Comparison of ENCODE assay signal across 15 cellular contexts in the genomic region with DNA sequence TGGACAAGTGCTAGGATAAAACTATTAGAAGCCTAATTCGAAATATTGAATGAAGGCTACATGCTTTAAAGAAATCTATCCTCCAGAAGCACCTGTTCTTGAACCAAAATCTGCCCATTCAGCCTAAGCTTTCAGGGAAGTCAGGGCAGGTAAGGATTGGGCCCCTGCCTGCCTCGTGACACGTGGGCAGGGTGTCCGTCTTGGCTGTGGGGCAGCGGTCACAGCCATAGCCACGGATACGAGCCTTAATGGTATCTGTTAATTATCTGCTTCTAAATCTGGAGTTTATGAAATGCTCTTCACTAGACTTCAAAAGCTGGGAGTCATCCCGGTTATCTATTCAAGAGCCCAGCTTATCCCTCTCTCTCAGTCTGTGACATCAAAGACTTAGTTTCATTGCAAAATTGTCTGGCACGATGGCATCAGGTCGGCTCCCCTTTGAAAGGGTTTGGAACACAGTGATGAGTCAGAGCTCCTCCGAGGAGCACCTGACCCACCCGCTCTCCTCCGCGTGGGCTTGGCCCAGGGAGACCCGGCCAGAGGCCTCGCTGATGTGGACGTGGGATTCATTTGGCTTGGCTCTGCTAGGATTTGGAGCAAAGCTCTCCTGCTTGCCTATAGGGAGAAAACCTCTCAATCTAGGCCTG.
DNase-seq lines count a peak whose midpoint lies in the region; ATAC-seq, FAIRE-seq and TF ChIP-seq lines count a peak whose summit lies in the region.
"Had no signal": no experiment of that assay in that cellular context is flagged by ENCODE, and none has a peak within 500 bp of the region (broad histone marks: within the 10 kb centered on the region; RNA-seq: fewer than 3 reads in every experiment).

No MANE protein-coding gene starts in this region.

- peak overlapping the region; percentile 10; the same call in 1 of the 2 replicates for H3K18ac ChIP-seq in IMR-90 (ENCODE audit: low read depth, low read length)

- H3K9me3 ChIP-seq in A549 (peaks cover 22% of the 10 kb centered on the region), IMR-90 (ENCODE audit: control insufficient read depth, insufficient read depth, low read length) (0 out of 2 replicates have a peak, but pooled peaks cover 2% of the 10 kb centered on the region)

- dilution Hi-C loops in IMR-90 (cut with HindIII; ENCODE audit: low sequenced_read_pairs, unreplicated experiment) = no loop called here

- peak overlapping the region; percentile 29; the same call in 1 of the 2 replicates for H3K23ac ChIP-seq in IMR-90 (ENCODE audit: low read depth, low read length)

- H3K9me1 ChIP-seq in IMR-90 (ENCODE audit: insufficient read depth, low read length) = peaks cover 7% of the 10 kb centered on the region

- TF ChIP-seq POLR2A in A549 (IDR thresholded peaks at IDR 0.05; ENCODE audit: low read length) = no peak
- TF ChIP-seq POLR2A in IMR-90 (IDR thresholded peaks at IDR 0.05; ENCODE audit: low read depth, low read length) = no peak

- peak; percentile 19 to 51 for DNase-seq in A549 (ENCODE audit: low read depth in 1 of 2, low spot score in 1 of 2)
- no peak for DNase-seq in IMR-90
- peak; percentile 72 for DNase-seq in chondrocyte (ENCODE audit: low spot score)
- no peak for DNase-seq in nephron progenitor cell
- DNase-seq in DMS153 treated with DMSO at 0.1 percent for 48 hours (lab: John Stamatoyannopoulos, UW; ENCODE audit: unreplicated experiment) = no peak
- DNase-seq in NCI-H2171 treated with DMSO at 0.1 percent for 48 hours (lab: John Stamatoyannopoulos, UW) = no peak
- no peak for DNase-seq in NCI-H1930 (lab: John Stamatoyannopoulos, UW)
- no peak for DNase-seq in activated T-helper 1 cell treated with anti-CD3 and anti-CD28 coated beads, Interleukin-12 subunit alpha, Interleukin-12 subunit beta, Interleukin-2, Interleukin-4 antibody, amounts not matched to agents 30 ng/mL and 10 ng/mL and 1 ng/mL, durations not matched to agents 14 hours and 24 hours and 36 hours (ENCODE audit: low spot score)
- DNase-seq: ACHN; Calu3; CD4-positive, CD25-positive, alpha-beta regulatory T cell; NCI-H1048; NCI-H446 had no signal

- H2BK20ac ChIP-seq in IMR-90 (ENCODE audit: low read depth, low read length) = peak overlapping the region; percentile 35; the same call in 1 of the 2 replicates

- H3K4me1 Mint-ChIP-seq in chondrocyte (ENCODE audit: low read depth) (peaks cover 11% of the 10 kb centered on the region), nephron progenitor cell (peaks cover 46% of the 10 kb centered on the region)
- H3K4me1 Mint-ChIP-seq in activated T-helper 1 cell treated with anti-CD3 and anti-CD28 coated beads, Interleukin-12 subunit alpha, Interleukin-12 subunit beta, Interleukin-2, Interleukin-4 antibody, amounts not matched to agents 30 ng/mL and 10 ng/mL and 1 ng/mL, durations not matched to agents 14 hours and 24 hours and 36 hours (ENCODE audit: low read depth) = no peaks in the 10 kb centered on the region
- H3K4me1 Mint-ChIP-seq: CD4-positive, CD25-positive, alpha-beta regulatory T cell had no signal

- peak overlapping the region; percentile 1; the same call in 1 of the 2 replicates for H4K5ac ChIP-seq in IMR-90 (ENCODE audit: low read depth, low read length)

- intact Hi-C loops in IMR-90 (cut with micrococcal nuclease) = loop anchor here (5.0 kb wide), 1 partner anchor 231 kb away; the partner anchor contains the start of gene PITX1
- intact Hi-C loops in activated T-helper 1 cell treated with anti-CD3 and anti-CD28 coated beads, Interleukin-12 subunit alpha, Interleukin-12 subunit beta, Interleukin-2, Interleukin-4 antibody, amounts not matched to agents 30 ng/mL and 10 ng/mL and 1 ng/mL, durations not matched to agents 14 hours and 24 hours and 36 hours (cut with micrococcal nuclease) = no loop called here

- TF ChIP-seq CTCF in A549 (IDR thresholded peaks at IDR 0.05) = no peak
- no peak for TF ChIP-seq CTCF in IMR-90 (conservative IDR thresholded peaks at IDR 0.05; ENCODE audit: low read depth, low read length)
- TF ChIP-seq CTCF in chondrocyte (IDR thresholded peaks at IDR 0.05) = no peak
- TF ChIP-seq CTCF in nephron progenitor cell (IDR thresholded peaks at IDR 0.05) = no peak

- no peaks in the 10 kb centered on the region for H3K36me3 ChIP-seq in IMR-90 (ENCODE audit: control insufficient read depth, insufficient read depth, low read length)

- ATAC-seq in A549 (peak; percentile 28 to 87; a peak in 4 of 6 replicates), IMR-90 (ENCODE audit: low read depth) (no peak)
- ATAC-seq: Right ventricle myocardium inferior had no signal

- no peaks in the 10 kb centered on the region for H3K27me3 ChIP-seq in IMR-90 (ENCODE audit: control insufficient read depth, insufficient read depth, low read length)

- H3K9me3 Mint-ChIP-seq in chondrocyte (ENCODE audit: low read depth) = peaks cover 15% of the 10 kb centered on the region
- H3K9me3 Mint-ChIP-seq in nephron progenitor cell = peaks cover 28% of the 10 kb centered on the region
- peaks cover 3% of the 10 kb centered on the region for H3K9me3 Mint-ChIP-seq in activated T-helper 1 cell treated with anti-CD3 and anti-CD28 coated beads, Interleukin-12 subunit alpha, Interleukin-12 subunit beta, Interleukin-2, Interleukin-4 antibody, amounts not matched to agents 30 ng/mL and 10 ng/mL and 1 ng/mL, durations not matched to agents 14 hours and 24 hours and 36 hours

- H3K79me1 ChIP-seq in IMR-90 (ENCODE audit: low read depth in 1 of 2, low read length in 2 of 2) = peaks cover 0 to 18% of the 10 kb centered on the region in 2 experiments; a peak in 2 of 4 replicates

- peak overlapping the region; percentile 77; the same call in 1 of the 3 replicates for H2BK15ac ChIP-seq in IMR-90 (ENCODE audit: low read depth, low read length)

- no peak overlapping the region for H3K9ac ChIP-seq in IMR-90 (ENCODE audit: low read depth, low read length)

- H4K91ac ChIP-seq in IMR-90 (ENCODE audit: insufficient read depth, low read depth, low read length) = peak overlapping the region; percentile 53

- WGBS in A549 (ENCODE audit: missing lambda C conversion rate) = 68% methylated on average over 17 of the region's 17 CpGs
- WGBS in IMR-90 (ENCODE audit: extremely low coverage in 2 of 2, insufficient read length in 1 of 2), 2 experiments = 100% methylated on average over 1 of the region's 17 CpGs; no CpG with 5 or more reads in 1 of the 2 experiments

- H2AK5ac ChIP-seq in IMR-90 (ENCODE audit: low read depth, low read length) = peak overlapping the region; percentile 96

- BruUV-seq in IMR-90 (replicated peaks; lab: Mats Ljungman, UMichigan) = no TSS peak

- no peak; a peak in 1 of 5 replicates for TF ChIP-seq RAD21 in A549 (conservative IDR thresholded peaks at IDR 0.05 in 1 of 2, IDR thresholded peaks at IDR 0.05 in 1 of 2)
- no peak for TF ChIP-seq RAD21 in IMR-90 (IDR thresholded peaks at IDR 0.05; ENCODE audit: low read length)

- peak overlapping the region; percentile 17 for H2BK5ac ChIP-seq in IMR-90 (ENCODE audit: low read depth, low read length, poor library complexity, severe bottlenecking)

- H2BK120ac ChIP-seq in IMR-90 (ENCODE audit: low read depth, low read length) = peak overlapping the region; percentile 78

- peak overlapping the region; percentile 79 for H3K14ac ChIP-seq in IMR-90 (replicated peaks; ENCODE audit: low read depth, low read length)

- POLR2A ChIA-PET in A549 (lab: Yijun Ruan, JAX) = no interaction called here
- POLR2A ChIA-PET in IMR-90 (lab: Charles Lee; ENCODE audit: unreplicated experiment) = no interaction called here

- H3K4me2 ChIP-seq in A549 (peak overlapping the region; percentile 52), IMR-90 (ENCODE audit: low read depth, low read length) (no peak overlapping the region)

- TF ChIP-seq EP300 in A549 (IDR thresholded peaks at IDR 0.05) = peak; percentile 46 to 74; a peak in 2 of 5 replicates

- peak overlapping the region; percentile 47 to 92; a peak in 3 of 4 replicates for H4K8ac ChIP-seq in IMR-90 (ENCODE audit: low read depth in 2 of 2, low read length in 2 of 2)

- H3K27me3 Mint-ChIP-seq in chondrocyte (ENCODE audit: low read depth) (no peaks in the 10 kb centered on the region), nephron progenitor cell (ENCODE audit: low read depth, poor library complexity) (peaks cover 10% of the 10 kb centered on the region)
- peaks cover 18% of the 10 kb centered on the region for H3K27me3 Mint-ChIP-seq in activated T-helper 1 cell treated with anti-CD3 and anti-CD28 coated beads, Interleukin-12 subunit alpha, Interleukin-12 subunit beta, Interleukin-2, Interleukin-4 antibody, amounts not matched to agents 30 ng/mL and 10 ng/mL and 1 ng/mL, durations not matched to agents 14 hours and 24 hours and 36 hours (ENCODE audit: insufficient read depth)

- H3K4ac ChIP-seq in IMR-90 (ENCODE audit: low read depth, low read length) = peak overlapping the region; percentile 85

- H3K4me3 ChIP-seq in A549 (no peak overlapping the region), IMR-90 (ENCODE audit: insufficient read depth, low read depth, low read length) (no peak overlapping the region)

- H3K4me3 Mint-ChIP-seq in chondrocyte (ENCODE audit: unreplicated experiment) (no peak overlapping the region), nephron progenitor cell (no peak overlapping the region)
- H3K4me3 Mint-ChIP-seq in activated T-helper 1 cell treated with anti-CD3 and anti-CD28 coated beads, Interleukin-12 subunit alpha, Interleukin-12 subunit beta, Interleukin-2, Interleukin-4 antibody, amounts not matched to agents 30 ng/mL and 10 ng/mL and 1 ng/mL, durations not matched to agents 14 hours and 24 hours and 36 hours = no peak overlapping the region
- H3K4me3 Mint-ChIP-seq: CD4-positive, CD25-positive, alpha-beta regulatory T cell had no signal

- in situ Hi-C loops in IMR-90 (cut with MboI; ENCODE audit: low sequenced_read_pairs) = no loop called here

- no peak for FAIRE-seq in A549 (lab: Jason Lieb, UNC)
- FAIRE-seq: H54 had no signal

- H2AK9ac ChIP-seq in IMR-90 (replicated peaks; ENCODE audit: low read depth, low read length, poor library complexity) = no peak overlapping the region

- H2AFZ ChIP-seq in IMR-90 (replicated peaks; ENCODE audit: low read length, poor library complexity) = no peak overlapping the region

- H3K4me1 ChIP-seq in A549 = peaks cover 26% of the 10 kb centered on the region
- peaks cover 26% of the 10 kb centered on the region for H3K4me1 ChIP-seq in IMR-90 (ENCODE audit: control insufficient read depth, insufficient read depth, low read length)

- H3K27ac Mint-ChIP-seq in chondrocyte (ENCODE audit: unreplicated experiment) (no peak overlapping the region), nephron progenitor cell (peak overlapping the region; percentile 82)
- no peak overlapping the region for H3K27ac Mint-ChIP-seq in activated T-helper 1 cell treated with anti-CD3 and anti-CD28 coated beads, Interleukin-12 subunit alpha, Interleukin-12 subunit beta, Interleukin-2, Interleukin-4 antibody, amounts not matched to agents 30 ng/mL and 10 ng/mL and 1 ng/mL, durations not matched to agents 14 hours and 24 hours and 36 hours
- H3K27ac Mint-ChIP-seq: CD4-positive, CD25-positive, alpha-beta regulatory T cell had no signal

- H3K36me3 Mint-ChIP-seq in chondrocyte (ENCODE audit: low read depth) = peaks cover 2% of the 10 kb centered on the region
- peaks cover 13% of the 10 kb centered on the region for H3K36me3 Mint-ChIP-seq in nephron progenitor cell (ENCODE audit: low read depth)
- no peaks in the 10 kb centered on the region for H3K36me3 Mint-ChIP-seq in activated T-helper 1 cell treated with anti-CD3 and anti-CD28 coated beads, Interleukin-12 subunit alpha, Interleukin-12 subunit beta, Interleukin-2, Interleukin-4 antibody, amounts not matched to agents 30 ng/mL and 10 ng/mL and 1 ng/mL, durations not matched to agents 14 hours and 24 hours and 36 hours (ENCODE audit: low read depth)
- H3K36me3 Mint-ChIP-seq: CD4-positive, CD25-positive, alpha-beta regulatory T cell had no signal

- H3K27ac ChIP-seq in A549 (peak overlapping the region; percentile 68 to 79), IMR-90 (ENCODE audit: insufficient read depth, low read length) (peak overlapping the region; percentile 3; the same call in 1 of the 2 replicates)

- no peak overlapping the region for H3K56ac ChIP-seq in IMR-90 (ENCODE audit: extremely low read depth, insufficient read depth, low read length)

- CTCF ChIA-PET in A549 (lab: Yijun Ruan, JAX) (interaction anchor here (0.8 to 1.6 kb wide), 2 partner anchors 9 to 17 kb away, joined by 3 to 4 read pairs; no protein-coding TSS in a partner anchor), IMR-90 (lab: Yijun Ruan, JAX) (interaction anchor here (1.4 to 2.2 kb wide), 2 partner anchors 16 to 55 kb away, joined by 4 to 9 read pairs; no protein-coding TSS in a partner anchor)

- no peaks in the 10 kb centered on the region for H4K20me1 ChIP-seq in IMR-90 (ENCODE audit: insufficient read depth, low read length)

Comparison
In these comparisons a context has a peak if more than half of its experiments do, and no peak if none do; other contexts are left out.
1. DNase-seq: peak in A549 (2 of 2) and chondrocyte (single experiment); none in IMR-90 (single experiment), nephron progenitor cell (single experiment), DMS153 treated with DMSO at 0.1 percent for 48 hours (single experiment), NCI-H2171 treated with DMSO at 0.1 percent for 48 hours (single experiment), NCI-H1930 (0 of 2) and activated T-helper 1 cell treated with anti-CD3 and anti-CD28 coated beads, Interleukin-12 subunit alpha, Interleukin-12 subunit beta, Interleukin-2, Interleukin-4 antibody, amounts not matched to agents 30 ng/mL and 10 ng/mL and 1 ng/mL, durations not matched to agents 14 hours and 24 hours and 36 hours (single experiment).